ENCODE assay signal across 19 cellular contexts in genomic region chr3:51297333-51297732, GRCh38.
DNase-seq lines count a peak whose midpoint lies in the region; ATAC-seq and TF ChIP-seq lines count a peak whose summit lies in the region.
"Had no signal": no experiment of that assay in that cellular context is flagged by ENCODE, and none has a peak within 500 bp of the region (broad histone marks: within the 10 kb centered on the region; RNA-seq: fewer than 3 reads in every experiment).

No MANE protein-coding gene starts in this region.

- H3K4me3 ChIP-seq in osteoblast (ENCODE audit: insufficient read depth, low read length): no peak overlapping the region
- H3K4me3 ChIP-seq: BLaER1, GM23338 had no signal

- intact Hi-C loops in left cardiac atrium (cut with DNase I): no loop called here

- ATAC-seq in GM18867 (IDR thresholded peaks at IDR 0.05; ENCODE audit: unreplicated experiment) (peak; percentile 49), HG03439 (IDR thresholded peaks at IDR 0.05; ENCODE audit: unreplicated experiment) (peak; percentile 46), left cardiac atrium (no peak)
- ATAC-seq in activated naive CD8-positive, alpha-beta T cell treated with anti-CD3 and anti-CD28 coated beads, Interleukin-2, amount 50 U/mL, for 24 hours: no peak
- ATAC-seq: CD8-positive, alpha-beta T cell; GM23338; HCT116 had no signal

- no peak overlapping the region for H2AFZ ChIP-seq in osteoblast (ENCODE audit: low read length)
- H2AFZ ChIP-seq: GM23338 had no signal

- peaks cover 12% of the 10 kb centered on the region for H3K9me3 Mint-ChIP-seq in activated naive CD8-positive, alpha-beta T cell treated with anti-CD3 and anti-CD28 coated beads, Interleukin-2, amount 50 U/mL, for 24 hours
- peaks cover 11% of the 10 kb centered on the region for H3K9me3 Mint-ChIP-seq in osteocyte (ENCODE audit: unreplicated experiment)
- H3K9me3 Mint-ChIP-seq: GM23338 had no signal

- no peaks in the 10 kb centered on the region for H3K27me3 ChIP-seq in osteoblast (ENCODE audit: insufficient read depth, low read length)
- H3K27me3 ChIP-seq: BLaER1 had no signal

- no peak for TF ChIP-seq CTCF in osteoblast (IDR thresholded peaks at IDR 0.05; ENCODE audit: extremely low read depth, low read depth, low read length)
- no peak for TF ChIP-seq CTCF in osteocyte (IDR thresholded peaks at IDR 0.05)

- H3K27ac ChIP-seq in osteoblast (ENCODE audit: low read depth, low read length): no peak overlapping the region
- H3K27ac ChIP-seq: 22Rv1, BLaER1, C4-2B had no signal

- H3K9me3 ChIP-seq in osteoblast (ENCODE audit: low read depth, low read length): no peaks in the 10 kb centered on the region
- H3K9me3 ChIP-seq: Caco-2 had no signal

- H3K27ac Mint-ChIP-seq in activated naive CD8-positive, alpha-beta T cell treated with anti-CD3 and anti-CD28 coated beads, Interleukin-2, amount 50 U/mL, for 24 hours: no peak overlapping the region
- H3K27ac Mint-ChIP-seq in osteocyte (ENCODE audit: unreplicated experiment): no peak overlapping the region
- H3K27ac Mint-ChIP-seq: B cell; CD4-positive, CD25-positive, alpha-beta regulatory T cell; CD8-positive, alpha-beta T cell; GM23338; H9 had no signal

- no peaks in the 10 kb centered on the region for H3K36me3 ChIP-seq in osteoblast (ENCODE audit: insufficient read depth, low read length)
- H3K36me3 ChIP-seq: BLaER1 had no signal

- H3K4me2 ChIP-seq in osteoblast (ENCODE audit: insufficient read depth, low read length): no peak overlapping the region
- H3K4me2 ChIP-seq: BLaER1, GM23338 had no signal

- H3K27me3 Mint-ChIP-seq in activated naive CD8-positive, alpha-beta T cell treated with anti-CD3 and anti-CD28 coated beads, Interleukin-2, amount 50 U/mL, for 24 hours: no peaks in the 10 kb centered on the region
- peaks cover 37% of the 10 kb centered on the region for H3K27me3 Mint-ChIP-seq in osteocyte (ENCODE audit: unreplicated experiment)

- no peak overlapping the region for H3K4me3 Mint-ChIP-seq in activated naive CD8-positive, alpha-beta T cell treated with anti-CD3 and anti-CD28 coated beads, Interleukin-2, amount 50 U/mL, for 24 hours
- H3K4me3 Mint-ChIP-seq in osteocyte (ENCODE audit: unreplicated experiment): no peak overlapping the region
- H3K4me3 Mint-ChIP-seq: B cell; CD4-positive, CD25-positive, alpha-beta regulatory T cell; CD8-positive, alpha-beta T cell; GM23338; H9 had no signal

- peaks cover 2% of the 10 kb centered on the region for H3K36me3 Mint-ChIP-seq in activated naive CD8-positive, alpha-beta T cell treated with anti-CD3 and anti-CD28 coated beads, Interleukin-2, amount 50 U/mL, for 24 hours (ENCODE audit: low read depth)
- H3K36me3 Mint-ChIP-seq in osteocyte (ENCODE audit: unreplicated experiment): no peaks in the 10 kb centered on the region
- H3K36me3 Mint-ChIP-seq: CD4-positive, CD25-positive, alpha-beta regulatory T cell had no signal

- no peaks in the 10 kb centered on the region for H4K20me1 ChIP-seq in osteoblast (ENCODE audit: insufficient read depth, low read length)
- H4K20me1 ChIP-seq: BLaER1 had no signal

- no peaks in the 10 kb centered on the region for H3K4me1 ChIP-seq in osteoblast (ENCODE audit: insufficient read depth, low read length)
- H3K4me1 ChIP-seq: Caco-2 had no signal

- H3K4me1 Mint-ChIP-seq in activated naive CD8-positive, alpha-beta T cell treated with anti-CD3 and anti-CD28 coated beads, Interleukin-2, amount 50 U/mL, for 24 hours: no peaks in the 10 kb centered on the region
- no peaks in the 10 kb centered on the region for H3K4me1 Mint-ChIP-seq in osteocyte (ENCODE audit: unreplicated experiment)
- H3K4me1 Mint-ChIP-seq: CD4-positive, CD25-positive, alpha-beta regulatory T cell; GM23338; H9 had no signal

- no peaks in the 10 kb centered on the region for H3K79me2 ChIP-seq in osteoblast (ENCODE audit: insufficient read depth, low read length)

- DNase-seq in osteoblast (ENCODE audit: insufficient read length, low spot score, missing footprints) (peak; percentile 50), left cardiac atrium (no peak), osteocyte (ENCODE audit: extremely low spot score, unreplicated experiment) (no peak)
- no peak for DNase-seq in activated naive CD8-positive, alpha-beta T cell treated with anti-CD3 and anti-CD28 coated beads, Interleukin-2, amount 50 U/mL, for 24 hours
- DNase-seq: Caco-2; CD4-positive, CD25-positive, alpha-beta regulatory T cell; CD8-positive, alpha-beta T cell; DMS 273 treated with DMSO at 0.1 percent for 48 hours; DMS79 treated with DMSO at 0.1 percent for 48 hours; GF-D8; H9 had no signal

Comparison
In these comparisons a context has a peak if more than half of its experiments do, and no peak if none do; other contexts are left out.
1. ATAC-seq: peak in GM18867 (single experiment) and HG03439 (single experiment); none in left cardiac atrium (0 of 2) and activated naive CD8-positive, alpha-beta T cell treated with anti-CD3 and anti-CD28 coated beads, Interleukin-2, amount 50 U/mL, for 24 hours (single experiment).